8 cellular contexts compared by ENCODE assay signal in the genomic region with DNA sequence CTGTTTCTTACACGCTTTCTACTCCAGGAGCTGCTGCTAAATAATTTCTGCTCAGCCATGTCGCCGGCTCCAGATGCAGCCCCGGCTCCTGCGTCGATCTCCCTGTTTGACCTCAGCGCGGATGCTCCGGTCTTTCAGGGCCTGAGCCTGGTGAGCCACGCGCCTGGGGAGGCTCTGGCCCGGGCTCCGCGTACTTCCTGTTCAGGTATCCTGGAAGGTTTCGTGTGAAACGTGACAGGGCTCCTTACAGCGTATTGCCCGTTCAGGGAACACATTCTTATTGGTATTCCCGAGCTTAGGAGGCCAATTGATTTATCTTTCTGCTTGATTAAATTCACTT. TPM values are rescaled to one million over a fixed set of nuclear protein-coding genes. Genes with fewer than 3 reads are reported as not detected.
DNase-seq lines count a peak whose midpoint lies in the region; ATAC-seq lines count a peak whose summit lies in the region.

No MANE protein-coding gene starts in this region.

- H3K36me3 ChIP-seq in subcutaneous abdominal adipose tissue (ENCODE audit: control insufficient read depth in 5 of 5, insufficient read depth in 5 of 5, low read length in 5 of 5), result peaks cover 20 to 53% (median 45%) of the 10 kb centered on the region in 5 donors

- H3K9me3 ChIP-seq in subcutaneous abdominal adipose tissue (ENCODE audit: control insufficient read depth in 5 of 5, low read length in 5 of 5), result no peaks in the 10 kb centered on the region

- H3K4me1 ChIP-seq in subcutaneous abdominal adipose tissue (ENCODE audit: control insufficient read depth in 5 of 5, insufficient read depth in 5 of 5, low read length in 5 of 5), result peaks cover 5 to 38% (median 27%) of the 10 kb centered on the region in 5 donors

- peak; percentile 80 for DNase-seq in DMS53 (lab: John Stamatoyannopoulos, UW)
- no peak for DNase-seq in DMS53 treated with DMSO at 0.1 percent for 48 hours (lab: John Stamatoyannopoulos, UW; ENCODE audit: unreplicated experiment)
- peak; percentile 24 for DNase-seq in T-helper 9 cell
- DNase-seq in effector CD4-positive, alpha-beta T cell, result peak; percentile 29
- DNase-seq in lung microvascular endothelial cell (ENCODE audit: low read depth in 2 of 2), result peak; percentile 39 to 54

- H3K27me3 ChIP-seq in subcutaneous abdominal adipose tissue (ENCODE audit: control insufficient read depth in 5 of 5, insufficient read depth in 4 of 5, low read length in 5 of 5), result no peaks in the 10 kb centered on the region

- H3K4me3 ChIP-seq in subcutaneous abdominal adipose tissue (ENCODE audit: low read depth in 1 of 5, low read length in 5 of 5), result peak overlapping the region; percentile 61 to 98 (median 83)

- peak; percentile 20 for ATAC-seq in HG03460 (IDR thresholded peaks at IDR 0.05; ENCODE audit: unreplicated experiment)
- ATAC-seq in HG02678 (IDR thresholded peaks at IDR 0.05; ENCODE audit: unreplicated experiment), result no peak

- peak overlapping the region; percentile 16 to 91 (median 76) for H3K9ac ChIP-seq in subcutaneous abdominal adipose tissue (ENCODE audit: low read length in 5 of 5)

- H3K27ac ChIP-seq in subcutaneous abdominal adipose tissue (ENCODE audit: low read depth, low read length), result peak overlapping the region; percentile 89

RNA-seq across cellular contexts. Expression of a gene that starts 0.6 kb away (rescaled TPM):
- 12.4 and 21.2 TPM in 2 replicates for total RNA-seq in lung microvascular endothelial cell

RNA-seq across cellular contexts. Expression of a gene that starts 0.7 kb away (rescaled TPM):
- 29.4 and 43.3 TPM in 2 replicates for total RNA-seq in lung microvascular endothelial cell

RNA-seq across cellular contexts. Expression of a gene that starts 11.4 kb away (rescaled TPM):
- total RNA-seq in lung microvascular endothelial cell, result 19.4 and 39.1 TPM in 2 replicates

RNA-seq across cellular contexts. Expression of a gene that starts 15.1 kb away (rescaled TPM):
- total RNA-seq in lung microvascular endothelial cell, result 2.8 and 4.4 TPM in 2 replicates

RNA-seq across cellular contexts. Expression of a gene that starts 15.1 kb away (rescaled TPM):
- total RNA-seq in lung microvascular endothelial cell, result 11.3 and 13.9 TPM in 2 replicates
